In genomic region chr13:98246538-98247172, GRCh38 we compare ENCODE assay signal across 32 cellular contexts.
DNase-seq lines count a peak whose midpoint lies in the region; ATAC-seq and TF ChIP-seq lines count a peak whose summit lies in the region.
"Had no signal": no experiment of that assay in that cellular context is flagged by ENCODE, and none has a peak within 500 bp of the region (broad histone marks: within the 10 kb centered on the region; RNA-seq: fewer than 3 reads in every experiment).

No MANE protein-coding gene starts in this region.

- peak in 1 of 2 donors; percentile 43 for TF ChIP-seq RAD21 in liver (IDR thresholded peaks at IDR 0.05)

- DNase-seq in NCI-H146 (lab: John Stamatoyannopoulos, UW), result peak; percentile 21
- DNase-seq in NCI-H146 treated with DMSO at 0.1 percent for 48 hours (lab: John Stamatoyannopoulos, UW; ENCODE audit: unreplicated experiment), result no peak
- no peak for DNase-seq in body of pancreas
- DNase-seq in progenitor cell of endocrine pancreas (ENCODE audit: low spot score, unreplicated experiment), result no peak
- DNase-seq in SKM-1 (lab: John Stamatoyannopoulos, UW; ENCODE audit: unreplicated experiment), result no peak
- no peak for DNase-seq in NCI-H2081 treated with DMSO at 0.1 percent for 48 hours (lab: John Stamatoyannopoulos, UW)
- DNase-seq: 8988T; activated CD4-positive, alpha-beta T cell treated with anti-CD3 and anti-CD28 coated beads, Interleukin-2, amount 50 U/mL, for 4 hours; activated T-cell treated with anti-CD3 and anti-CD28 coated beads, Interleukin-2, amount 50 U/mL, for 48 hours; colonic mucosa; COR-L47; DMS79; effector CD4-positive, alpha-beta T cell; GOT3; hippocampal formation; left ventricle myocardium inferior; NCI-H1048; NCI-H2029; NCI-H446; NK-92 treated with Interleukin-12 subunit alpha and Interleukin-12 subunit beta, amount 100 ng/mL, for 24 hours; nucleus accumbens; PC-3; SK-N-SH; stimulated activated naive CD4-positive, alpha-beta T cell had no signal

- H3K9me3 ChIP-seq in body of pancreas (no peaks in the 10 kb centered on the region), liver (ENCODE audit: control insufficient read depth in 4 of 4, low read length in 3 of 4) (no peaks in the 10 kb centered on the region)
- H3K9me3 ChIP-seq: ascending aorta, colonic mucosa, left ventricle myocardium inferior, SK-N-SH, suprapubic skin had no signal

- H3K9me3 Mint-ChIP-seq in progenitor cell of endocrine pancreas (ENCODE audit: low read depth), result no peaks in the 10 kb centered on the region
- H3K9me3 Mint-ChIP-seq: T-helper 1 cell treated with Interleukin-12 subunit alpha and Interleukin-12 subunit beta and Interleukin-4 antibody, amounts not matched to agents 30 μg/mL and 1 μg/mL, for 36 hours had no signal

- H3K27me3 ChIP-seq in body of pancreas, result no peaks in the 10 kb centered on the region
- H3K27me3 ChIP-seq in liver (ENCODE audit: control insufficient read depth in 4 of 4, insufficient read depth in 4 of 4, low read length in 3 of 4), result no peaks in the 10 kb centered on the region
- H3K27me3 ChIP-seq: ascending aorta, cardiac muscle cell, colonic mucosa, suprapubic skin had no signal

- peak overlapping the region; percentile 93 for H3K27ac Mint-ChIP-seq in progenitor cell of endocrine pancreas
- H3K27ac Mint-ChIP-seq: T-helper 1 cell treated with Interleukin-12 subunit alpha and Interleukin-12 subunit beta and Interleukin-4 antibody, amounts not matched to agents 30 μg/mL and 1 μg/mL, for 36 hours had no signal

- H3K4me3 ChIP-seq in body of pancreas, result no peak overlapping the region
- H3K4me3 ChIP-seq in liver (ENCODE audit: low read depth in 1 of 3, low read length in 3 of 3), result no peak overlapping the region
- H3K4me3 ChIP-seq: ascending aorta, cardiac muscle cell, colonic mucosa, left ventricle myocardium inferior, skin epidermis, suprapubic skin had no signal

- H3K4me3 Mint-ChIP-seq in progenitor cell of endocrine pancreas (ENCODE audit: low read depth), result no peak overlapping the region
- H3K4me3 Mint-ChIP-seq: T-helper 1 cell treated with Interleukin-12 subunit alpha and Interleukin-12 subunit beta and Interleukin-4 antibody, amounts not matched to agents 30 μg/mL and 1 μg/mL, for 36 hours had no signal

- TF ChIP-seq CTCF in body of pancreas (IDR thresholded peaks at IDR 0.05) (no peak), liver (IDR thresholded peaks at IDR 0.05; ENCODE audit: low read depth, low read length, missing input control) (no peak), progenitor cell of endocrine pancreas (IDR thresholded peaks at IDR 0.05; ENCODE audit: unreplicated experiment) (no peak)

- WGBS in body of pancreas, 2 donors, result 69 to 73% methylated on average over 5 to 11 of the region's 11 CpGs
- WGBS in liver, result 77% methylated on average over 11 of the region's 11 CpGs

- intact Hi-C loops in body of pancreas (cut with DNase I), result no loop called here

- peaks cover 4% of the 10 kb centered on the region for H3K4me1 ChIP-seq in body of pancreas
- H3K4me1 ChIP-seq in liver (ENCODE audit: control insufficient read depth in 4 of 4, insufficient read depth in 4 of 4, low read length in 3 of 4), result peaks cover 5 to 32% (median 20%) of the 10 kb centered on the region in 4 donors
- H3K4me1 ChIP-seq: ascending aorta, colonic mucosa, suprapubic skin had no signal

- ATAC-seq in body of pancreas (peak; percentile 74), GM21737 (IDR thresholded peaks at IDR 0.05; ENCODE audit: unreplicated experiment) (no peak)
- ATAC-seq: PC-3 had no signal

- no peak overlapping the region for H3K9ac ChIP-seq in liver (ENCODE audit: low read depth in 1 of 2, low read length in 2 of 2)
- H3K9ac ChIP-seq: SK-N-SH had no signal

- peaks cover 9% of the 10 kb centered on the region for H3K36me3 Mint-ChIP-seq in progenitor cell of endocrine pancreas (ENCODE audit: insufficient read depth)

- H3K36me3 ChIP-seq in body of pancreas (replicated peaks in 1 of 2; ENCODE audit: insufficient read depth in 1 of 2, low read depth in 2 of 2), result no peaks in the 10 kb centered on the region
- H3K36me3 ChIP-seq in liver (ENCODE audit: control insufficient read depth in 4 of 4, insufficient read depth in 3 of 4, low read depth in 1 of 4, low read length in 3 of 4), result no peaks in the 10 kb centered on the region
- H3K36me3 ChIP-seq: ascending aorta, cardiac muscle cell, colonic mucosa, left ventricle myocardium inferior, suprapubic skin had no signal

- no peak for TF ChIP-seq POLR2A in body of pancreas (IDR thresholded peaks at IDR 0.05)

- H3K27me3 Mint-ChIP-seq in progenitor cell of endocrine pancreas, result no peaks in the 10 kb centered on the region

- H3K4me1 Mint-ChIP-seq in progenitor cell of endocrine pancreas (ENCODE audit: low read depth), result peaks cover 49% of the 10 kb centered on the region

- H3K27ac ChIP-seq in body of pancreas (peak overlapping the region in 2 of 4 donors; percentile 50 to 66), liver (ENCODE audit: low read depth in 1 of 2, low read length in 2 of 2) (peak overlapping the region in 1 of 2 donors; percentile 57)
- H3K27ac ChIP-seq: ascending aorta, C4-2B, cardiac muscle cell, colonic mucosa, left ventricle myocardium inferior, skin epidermis, suprapubic skin had no signal

TF ChIP-seq in liver, 16 proteins besides CTCF, POLR2A, EP300 and RAD21:
- TF ChIP-seq JUND (IDR thresholded peaks at IDR 0.05) (peak; percentile 25 to 61), SP1 (IDR thresholded peaks at IDR 0.05) (peak; percentile 30), HNF4A (conservative IDR thresholded peaks at IDR 0.05) (peak in 1 of 2 donors; percentile 44), RXRA (IDR thresholded peaks at IDR 0.05) (peak in 1 of 2 donors; percentile 5), ATF3 (IDR thresholded peaks at IDR 0.05) (no peak), FOXA1 (IDR thresholded peaks at IDR 0.05) (no peak)
